15 cellular contexts compared by ENCODE assay signal in genomic region chr6:166947251-166947650, GRCh38. TPM values are rescaled to one million over a fixed set of nuclear protein-coding genes. Genes with fewer than 3 reads are reported as not detected.
DNase-seq lines count a peak whose midpoint lies in the region; ATAC-seq lines count a peak whose summit lies in the region.
"Had no signal": no experiment of that assay in that cellular context is flagged by ENCODE, and none has a peak within 500 bp of the region (broad histone marks: within the 10 kb centered on the region; RNA-seq: fewer than 3 reads in every experiment).

No MANE protein-coding gene starts in this region.

- H3K4me1 Mint-ChIP-seq in CD4-positive, CD25-positive, alpha-beta regulatory T cell, result peaks cover 15 to 70% (median 34%) of the 10 kb centered on the region in 4 donors
- H3K4me1 Mint-ChIP-seq in stimulated activated effector memory CD8-positive, alpha-beta T cell treated with anti-CD3 and anti-CD28 coated beads, Interleukin-12 subunit alpha, Interleukin-12 subunit beta, amount 100 ng/mL, for 72 hours, result peaks cover 48% of the 10 kb centered on the region

- peaks cover 33% of the 10 kb centered on the region for H3K36me3 Mint-ChIP-seq in CD4-positive, CD25-positive, alpha-beta regulatory T cell
- peaks cover 87% of the 10 kb centered on the region for H3K36me3 Mint-ChIP-seq in stimulated activated effector memory CD8-positive, alpha-beta T cell treated with anti-CD3 and anti-CD28 coated beads, Interleukin-12 subunit alpha, Interleukin-12 subunit beta, amount 100 ng/mL, for 72 hours

- H3K4me3 Mint-ChIP-seq in CD4-positive, CD25-positive, alpha-beta regulatory T cell, result no peak overlapping the region
- no peak overlapping the region for H3K4me3 Mint-ChIP-seq in stimulated activated effector memory CD8-positive, alpha-beta T cell treated with anti-CD3 and anti-CD28 coated beads, Interleukin-12 subunit alpha, Interleukin-12 subunit beta, amount 100 ng/mL, for 72 hours
- H3K4me3 Mint-ChIP-seq: CD8-positive, alpha-beta T cell; H9 had no signal

- no peak overlapping the region for H3K4me3 ChIP-seq in CD4-positive, CD25-positive, alpha-beta regulatory T cell (ENCODE audit: low read depth, low read length)

- H3K9me3 Mint-ChIP-seq in CD4-positive, CD25-positive, alpha-beta regulatory T cell, result peaks cover 0 to 1% (median 0%) of the 10 kb centered on the region in 7 donors
- H3K9me3 Mint-ChIP-seq in stimulated activated effector memory CD8-positive, alpha-beta T cell treated with anti-CD3 and anti-CD28 coated beads, Interleukin-12 subunit alpha, Interleukin-12 subunit beta, amount 100 ng/mL, for 72 hours, result no peaks in the 10 kb centered on the region
- H3K9me3 Mint-ChIP-seq: CD8-positive, alpha-beta T cell had no signal

- peaks cover 43% of the 10 kb centered on the region for H3K36me3 ChIP-seq in CD4-positive, CD25-positive, alpha-beta regulatory T cell (ENCODE audit: control insufficient read depth, insufficient read depth, low read length)

- H3K27ac Mint-ChIP-seq in CD4-positive, CD25-positive, alpha-beta regulatory T cell, result peak overlapping the region in 2 of 3 donors; percentile 42 to 69
- peak overlapping the region; percentile 34 for H3K27ac Mint-ChIP-seq in stimulated activated effector memory CD8-positive, alpha-beta T cell treated with anti-CD3 and anti-CD28 coated beads, Interleukin-12 subunit alpha, Interleukin-12 subunit beta, amount 100 ng/mL, for 72 hours
- H3K27ac Mint-ChIP-seq: CD8-positive, alpha-beta T cell; H9 had no signal

- H3K9me3 ChIP-seq in CD4-positive, CD25-positive, alpha-beta regulatory T cell (ENCODE audit: control insufficient read depth in 2 of 2, low read length in 2 of 2), result no peaks in the 10 kb centered on the region
- H3K9me3 ChIP-seq: BE2C, Caco-2 had no signal

- no peak for ATAC-seq in CD4-positive, CD25-positive, alpha-beta regulatory T cell (ENCODE audit: low read depth in 2 of 2)
- no peak for ATAC-seq in stimulated activated effector memory CD8-positive, alpha-beta T cell treated with anti-CD3 and anti-CD28 coated beads, Interleukin-12 subunit alpha, Interleukin-12 subunit beta, amount 100 ng/mL, for 72 hours
- no peak for ATAC-seq in GM18519 (IDR thresholded peaks at IDR 0.05; ENCODE audit: low FRiP score, unreplicated experiment)
- ATAC-seq: CD8-positive, alpha-beta T cell had no signal

- peak; percentile 22 for DNase-seq in activated CD8-positive, alpha-beta memory T cell treated with anti-CD3 and anti-CD28 coated beads, Interleukin-2, amount 50 U/mL, for 48 hours
- DNase-seq in activated CD8-positive, alpha-beta memory T cell treated with anti-CD3 and anti-CD28 coated beads for 24 hours, result no peak
- no peak for DNase-seq in CD4-positive, CD25-positive, alpha-beta regulatory T cell
- DNase-seq in mesenteric fat pad (ENCODE audit: low spot score), result peak; percentile 22
- DNase-seq in stimulated activated effector memory CD8-positive, alpha-beta T cell treated with anti-CD3 and anti-CD28 coated beads, Interleukin-12 subunit alpha, Interleukin-12 subunit beta, amount 100 ng/mL, for 72 hours (ENCODE audit: low spot score in 2 of 2), result no peak
- no peak for DNase-seq in amygdala (lab: John Stamatoyannopoulos, UW)
- DNase-seq: BE2C; Caco-2; CD8-positive, alpha-beta T cell; DND-41; GDM1; GOT3; H9 had no signal

- peaks cover 54% of the 10 kb centered on the region for H3K4me1 ChIP-seq in CD4-positive, CD25-positive, alpha-beta regulatory T cell (ENCODE audit: control insufficient read depth, insufficient read depth, low read length, poor library complexity, severe bottlenecking)

- no peaks in the 10 kb centered on the region for H3K27me3 ChIP-seq in CD4-positive, CD25-positive, alpha-beta regulatory T cell (ENCODE audit: control insufficient read depth, insufficient read depth, low read length)
- H3K27me3 ChIP-seq: BE2C had no signal

- no peak overlapping the region for H3K27ac ChIP-seq in CD4-positive, CD25-positive, alpha-beta regulatory T cell (ENCODE audit: insufficient read depth, low read length, poor library complexity, severe bottlenecking)
- H3K27ac ChIP-seq: C4-2B had no signal

- no peaks in the 10 kb centered on the region for H3K27me3 Mint-ChIP-seq in CD4-positive, CD25-positive, alpha-beta regulatory T cell

RNA-seq across cellular contexts. Expression of gene RNASET2, which starts 9.1 kb away (rescaled TPM):
- 213 TPM for total RNA-seq in CD4-positive, CD25-positive, alpha-beta regulatory T cell
- polyA plus RNA-seq in CD4-positive, CD25-positive, alpha-beta regulatory T cell, result 100 to 1,000 TPM; 361 to 410 (median 381) TPM
- 50.6 TPM for total RNA-seq in mesenteric fat pad

RNA-seq across cellular contexts. Expression of gene CEP43, which starts 51.9 kb away (rescaled TPM):
- 32.5 TPM for total RNA-seq in CD4-positive, CD25-positive, alpha-beta regulatory T cell
- polyA plus RNA-seq in CD4-positive, CD25-positive, alpha-beta regulatory T cell, result 1 to 10 TPM; 5.6 to 9.8 (median 7.4) TPM
- total RNA-seq in mesenteric fat pad, result 8.6 TPM

Comparison
In these comparisons a context has a peak if more than half of its experiments do, and no peak if none do; other contexts are left out.
1. DNase-seq: peak in activated CD8-positive, alpha-beta memory T cell treated with anti-CD3 and anti-CD28 coated beads, Interleukin-2, amount 50 U/mL, for 48 hours (single experiment) and mesenteric fat pad (single experiment); none in activated CD8-positive, alpha-beta memory T cell treated with anti-CD3 and anti-CD28 coated beads for 24 hours (single experiment), CD4-positive, CD25-positive, alpha-beta regulatory T cell (0 of 3), stimulated activated effector memory CD8-positive, alpha-beta T cell treated with anti-CD3 and anti-CD28 coated beads, Interleukin-12 subunit alpha, Interleukin-12 subunit beta, amount 100 ng/mL, for 72 hours (0 of 2) and amygdala (0 of 56).